ENCODE assay signal across 18 cellular contexts in genomic region chr2:46135230-46135555, GRCh38.
DNase-seq lines count a peak whose midpoint lies in the region; ATAC-seq and TF ChIP-seq lines count a peak whose summit lies in the region.
"Had no signal": no experiment of that assay in that cellular context is flagged by ENCODE, and none has a peak within 500 bp of the region (broad histone marks: within the 10 kb centered on the region; RNA-seq: fewer than 3 reads in every experiment).

No MANE protein-coding gene starts in this region.

- TF ChIP-seq POLR2A in heart left ventricle (IDR thresholded peaks at IDR 0.05) (no peak), uterus (IDR thresholded peaks at IDR 0.05) (no peak)

- H2AFZ ChIP-seq in parathyroid adenoma = no peak overlapping the region

- TF ChIP-seq CTCF in heart left ventricle (IDR thresholded peaks at IDR 0.05) = no peak
- no peak for TF ChIP-seq CTCF in fibroblast of the aortic adventitia (IDR thresholded peaks at IDR 0.05; ENCODE audit: insufficient read depth, low read length)
- no peak for TF ChIP-seq CTCF in parathyroid adenoma (IDR thresholded peaks at IDR 0.05)
- TF ChIP-seq CTCF in uterus (IDR thresholded peaks at IDR 0.05) = no peak

- intact Hi-C loops in heart left ventricle (cut with DNase I) = no loop called here
- intact Hi-C loops in Right ventricle myocardium inferior (cut with DNase I) = loop anchor here (5.0 kb wide), 2 partner anchors 37 to 162 kb away; partner anchors contain the start of gene EPAS1
- intact Hi-C loops in uterus (cut with DNase I; ENCODE audit: low total_unique reads) = no loop called here

- H3K4me1 ChIP-seq in heart left ventricle (peaks cover 7 to 41% (median 34%) of the 10 kb centered on the region in 12 donors), parathyroid adenoma (peaks cover 19% of the 10 kb centered on the region), uterus (no peaks in the 10 kb centered on the region)
- H3K4me1 ChIP-seq in effector memory CD4-positive, alpha-beta T cell (ENCODE audit: control insufficient read depth, insufficient read depth, low read length, poor library complexity, severe bottlenecking) = no peaks in the 10 kb centered on the region

- no peaks in the 10 kb centered on the region for H3K27me3 Mint-ChIP-seq in activated CD4-positive, alpha-beta memory T cell treated with anti-CD3 and anti-CD28 coated beads, Interleukin-2, amount 10 ng/mL, durations not matched to agents 7 days and 5 days
- H3K27me3 Mint-ChIP-seq: dendritic cell treated with granulocyte-macrophage colony-stimulating factor and Interleukin-4, amounts not matched to agents 40 ng/mL and 50 ng/mL, for 4 days had no signal

- no peak overlapping the region for H3K4me3 Mint-ChIP-seq in activated CD4-positive, alpha-beta memory T cell treated with anti-CD3 and anti-CD28 coated beads, Interleukin-2, amount 10 ng/mL, durations not matched to agents 7 days and 5 days
- H3K4me3 Mint-ChIP-seq: dendritic cell treated with granulocyte-macrophage colony-stimulating factor and Interleukin-4, amounts not matched to agents 40 ng/mL and 50 ng/mL, for 4 days had no signal

- H3K9me3 ChIP-seq in heart left ventricle = no peaks in the 10 kb centered on the region
- H3K9me3 ChIP-seq in parathyroid adenoma (ENCODE audit: control insufficient read depth, low read length) = no peaks in the 10 kb centered on the region
- no peaks in the 10 kb centered on the region for H3K9me3 ChIP-seq in uterus
- H3K9me3 ChIP-seq in effector memory CD4-positive, alpha-beta T cell (ENCODE audit: control insufficient read depth, low read length) = no peaks in the 10 kb centered on the region
- H3K9me3 ChIP-seq: BLaER1 treated with 17β-estradiol and CSF1 and Interleukin-3, amounts not matched to agents 10 nM and 100 nM; tibial nerve had no signal

- peaks cover 5% of the 10 kb centered on the region for H3K36me3 Mint-ChIP-seq in activated CD4-positive, alpha-beta memory T cell treated with anti-CD3 and anti-CD28 coated beads, Interleukin-2, amount 10 ng/mL, durations not matched to agents 7 days and 5 days (ENCODE audit: low read depth)

- CTCF ChIA-PET in activated CD4-positive, alpha-beta memory T cell treated with anti-CD3 and anti-CD28 coated beads, Interleukin-2, amount 10 ng/mL, durations not matched to agents 7 days and 5 days (lab: Charles Lee) = no interaction called here

- no peaks in the 10 kb centered on the region for H3K36me3 ChIP-seq in heart left ventricle
- H3K36me3 ChIP-seq in parathyroid adenoma (ENCODE audit: control insufficient read depth, insufficient read depth, low read length) = no peaks in the 10 kb centered on the region
- no peaks in the 10 kb centered on the region for H3K36me3 ChIP-seq in uterus
- no peaks in the 10 kb centered on the region for H3K36me3 ChIP-seq in effector memory CD4-positive, alpha-beta T cell (ENCODE audit: control insufficient read depth, insufficient read depth, low read length)
- H3K36me3 ChIP-seq: tibial nerve had no signal

- H3K9me3 Mint-ChIP-seq in activated CD4-positive, alpha-beta memory T cell treated with anti-CD3 and anti-CD28 coated beads, Interleukin-2, amount 10 ng/mL, durations not matched to agents 7 days and 5 days = no peaks in the 10 kb centered on the region
- H3K9me3 Mint-ChIP-seq: dendritic cell treated with granulocyte-macrophage colony-stimulating factor and Interleukin-4, amounts not matched to agents 40 ng/mL and 50 ng/mL, for 4 days had no signal

- H3K4me1 Mint-ChIP-seq in activated CD4-positive, alpha-beta memory T cell treated with anti-CD3 and anti-CD28 coated beads, Interleukin-2, amount 10 ng/mL, durations not matched to agents 7 days and 5 days = no peaks in the 10 kb centered on the region

- no peaks in the 10 kb centered on the region for H3K27me3 ChIP-seq in heart left ventricle
- no peaks in the 10 kb centered on the region for H3K27me3 ChIP-seq in parathyroid adenoma (ENCODE audit: control insufficient read depth, insufficient read depth, low read length)
- H3K27me3 ChIP-seq in uterus = no peaks in the 10 kb centered on the region
- H3K27me3 ChIP-seq in effector memory CD4-positive, alpha-beta T cell (replicated peaks; ENCODE audit: control insufficient read depth, insufficient read depth, low read length, poor library complexity, severe bottlenecking) = no peaks in the 10 kb centered on the region
- H3K27me3 ChIP-seq: BLaER1 treated with 17β-estradiol and CSF1 and Interleukin-3, amounts not matched to agents 10 nM and 100 nM; tibial nerve had no signal

- WGBS in heart left ventricle, 4 donors = 55 to 71% (median 62%) methylated on average over 3 of the region's 3 CpGs

- ATAC-seq in heart left ventricle (peak in 1 of 4 donors; percentile 10), Right ventricle myocardium inferior (no peak)

- DNase-seq in heart left ventricle = no peak
- DNase-seq in Right ventricle myocardium inferior (ENCODE audit: missing footprints) = no peak
- DNase-seq in fibroblast of the aortic adventitia (ENCODE audit: low read depth) = peak; percentile 34
- no peak for DNase-seq in uterus
- no peak for DNase-seq in NCI-H345 (lab: John Stamatoyannopoulos, UW)
- DNase-seq in effector memory CD4-positive, alpha-beta T cell = no peak
- no peak for DNase-seq in activated CD4-positive, alpha-beta memory T cell treated with anti-CD3 and anti-CD28 coated beads, Interleukin-2, amount 10 ng/mL, durations not matched to agents 7 days and 5 days
- DNase-seq: activated CD4-positive, CD25-positive, alpha-beta regulatory T cell treated with anti-CD3 and anti-CD28 coated beads, Interleukin-2, amount 50 U/mL, for 72 hours; activated gamma-delta T cell; anterior cingulate cortex; SIG-M5; stimulated activated CD4-positive, alpha-beta T cell treated with anti-CD3 and anti-CD28 coated beads, Interleukin-4, amount 100 ng/mL, for 4 hours; stimulated activated CD8-positive, alpha-beta memory T cell treated with anti-CD3 and anti-CD28 coated beads, Interleukin-4, amount 100 ng/mL, for 48 hours had no signal

- H3K27ac ChIP-seq in heart left ventricle (peak overlapping the region; percentile 49 to 87 (median 68)), parathyroid adenoma (peak overlapping the region; percentile 64), uterus (peak overlapping the region; percentile 28 to 58)
- no peak overlapping the region for H3K27ac ChIP-seq in effector memory CD4-positive, alpha-beta T cell (ENCODE audit: insufficient read depth, low read length, poor library complexity, severe bottlenecking)
- H3K27ac ChIP-seq: BLaER1 treated with 17β-estradiol and CSF1 and Interleukin-3, amounts not matched to agents 10 nM and 100 nM had no signal

- H3K4me3 ChIP-seq in heart left ventricle (no peak overlapping the region), fibroblast of the aortic adventitia (ENCODE audit: low read depth, low read length) (no peak overlapping the region), parathyroid adenoma (ENCODE audit: low read depth, low read length) (no peak overlapping the region), uterus (no peak overlapping the region)
- no peak overlapping the region for H3K4me3 ChIP-seq in effector memory CD4-positive, alpha-beta T cell (ENCODE audit: insufficient read depth, low read depth, low read length, poor library complexity, severe bottlenecking)
- H3K4me3 ChIP-seq: BLaER1 treated with 17β-estradiol and CSF1 and Interleukin-3, amounts not matched to agents 10 nM and 100 nM; skin epidermis; tibial nerve had no signal

- no peak overlapping the region for H3K9ac ChIP-seq in parathyroid adenoma
- H3K9ac ChIP-seq: BLaER1 treated with 17β-estradiol and CSF1 and Interleukin-3, amounts not matched to agents 10 nM and 100 nM had no signal

- no peak overlapping the region for H3K4me2 ChIP-seq in parathyroid adenoma (ENCODE audit: low read length)

- POLR2A ChIA-PET in activated CD4-positive, alpha-beta memory T cell treated with anti-CD3 and anti-CD28 coated beads, Interleukin-2, amount 10 ng/mL, durations not matched to agents 7 days and 5 days (lab: Charles Lee) = no interaction called here

- H3K27ac Mint-ChIP-seq in activated CD4-positive, alpha-beta memory T cell treated with anti-CD3 and anti-CD28 coated beads, Interleukin-2, amount 10 ng/mL, durations not matched to agents 7 days and 5 days = no peak overlapping the region
- H3K27ac Mint-ChIP-seq: dendritic cell treated with granulocyte-macrophage colony-stimulating factor and Interleukin-4, amounts not matched to agents 40 ng/mL and 50 ng/mL, for 4 days had no signal

- peaks cover 5% of the 10 kb centered on the region for H3K79me2 ChIP-seq in parathyroid adenoma
